Comparison of ENCODE assay signal across 21 cellular contexts in the genomic region with DNA sequence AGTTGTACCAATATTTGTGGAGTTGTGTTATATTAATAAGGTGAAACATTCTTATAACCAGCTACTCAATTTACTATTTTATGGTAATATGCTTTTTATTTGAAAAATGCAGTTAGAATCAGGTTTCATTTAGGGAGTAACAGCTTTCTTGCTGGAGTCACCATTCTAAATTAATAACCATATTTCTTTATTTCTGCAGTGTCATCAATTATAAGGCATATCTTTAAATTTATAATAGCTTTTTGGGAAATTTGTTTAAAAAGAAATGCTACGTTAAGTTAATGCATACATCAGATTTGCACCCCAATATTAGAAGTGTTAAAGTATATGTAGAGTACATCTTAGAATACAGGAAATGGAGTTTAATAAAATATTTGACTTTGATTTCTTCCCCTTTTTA.
"Had no signal": no experiment of that assay in that cellular context is flagged by ENCODE, and none has a peak within 500 bp of the region (broad histone marks: within the 10 kb centered on the region; RNA-seq: fewer than 3 reads in every experiment).

No MANE protein-coding gene starts in this region.

- H3K4me3 Mint-ChIP-seq: effector memory CD8-positive, alpha-beta T cell; endodermal cell; mesothelial cell of epicardium; naive B cell had no signal

- H3K27ac Mint-ChIP-seq: effector memory CD8-positive, alpha-beta T cell; endodermal cell; mesothelial cell of epicardium had no signal

- H3K27me3 ChIP-seq: esophagus squamous epithelium, gastrocnemius medialis, heart right ventricle, left lung had no signal

- H3K27me3 Mint-ChIP-seq: effector memory CD8-positive, alpha-beta T cell; naive B cell had no signal

- H3K4me3 ChIP-seq: coronary artery, esophagus squamous epithelium, gastrocnemius medialis, heart right ventricle, left lung, lower lobe of right lung, mucosa of descending colon had no signal

- H3K9me3 Mint-ChIP-seq: effector memory CD8-positive, alpha-beta T cell; endodermal cell; mesothelial cell of epicardium; naive B cell had no signal

- DNase-seq: effector CD8-positive, alpha-beta T cell; effector memory CD8-positive, alpha-beta T cell; endodermal cell; esophagus squamous epithelium; gastrocnemius medialis; glutamatergic neuron; head of caudate nucleus; heart right ventricle; left cardiac atrium; left lung; left ventricle myocardium superior; lower lobe of right lung; mucosa of descending colon; naive B cell had no signal

- FAIRE-seq: colon, endometrium, keratinocyte had no signal

- H3K27ac ChIP-seq: coronary artery, epithelial cell of prostate, esophagus squamous epithelium, heart right ventricle, left lung, lower lobe of right lung had no signal

- H3K4me1 ChIP-seq: esophagus squamous epithelium, left lung, lower lobe of right lung had no signal

- H3K9me3 ChIP-seq: esophagus squamous epithelium, gastrocnemius medialis, heart right ventricle, left lung, lower lobe of right lung, mucosa of descending colon had no signal

- ATAC-seq: effector memory CD8-positive, alpha-beta T cell; esophagus mucosa; heart right ventricle; left cardiac atrium; left lung; left ventricle myocardium superior; lower lobe of right lung; mucosa of descending colon had no signal
